ENCODE assay signal across 21 cellular contexts in genomic region chr2:225584821-225585220, GRCh38.
DNase-seq lines count a peak whose midpoint lies in the region; ATAC-seq and TF ChIP-seq lines count a peak whose summit lies in the region.
"Had no signal": no experiment of that assay in that cellular context is flagged by ENCODE, and none has a peak within 500 bp of the region (broad histone marks: within the 10 kb centered on the region; RNA-seq: fewer than 3 reads in every experiment).

No MANE protein-coding gene starts in this region.

- no peak overlapping the region for H3K4me2 ChIP-seq in SK-N-SH
- H3K4me2 ChIP-seq: PC-9 had no signal

- no peaks in the 10 kb centered on the region for H3F3A ChIP-seq in SK-N-SH (replicated peaks; ENCODE audit: insufficient read depth)

- in situ Hi-C loops in SK-MEL-5 (cut with HindIII; ENCODE audit: low pct_unique_long_range_greater_than_20kb, low sequenced_read_pairs), result no loop called here

- no peak overlapping the region for H3K27ac ChIP-seq in SK-N-SH (ENCODE audit: low read depth in 2 of 2, low read length in 1 of 2)
- H3K27ac ChIP-seq: heart right ventricle, PC-9, SJCRH30, skin epidermis, thoracic aorta, VCaP had no signal

- peak; percentile 33; the same call in 1 of the 2 replicates for TF ChIP-seq RAD21 in SK-N-SH (IDR thresholded peaks at IDR 0.05; ENCODE audit: low read length)

- POLR2A ChIA-PET in SK-N-SH (lab: Yijun Ruan, JAX), result no interaction called here

- peak; percentile 53 for DNase-seq in SK-N-SH
- peak; percentile 60 for DNase-seq in NCI-H1694 treated with DMSO at 0.1 percent for 48 hours (lab: John Stamatoyannopoulos, UW)
- DNase-seq in SK-MEL-5 (ENCODE audit: low read depth, low spot score), result peak; percentile 25
- DNase-seq in omental fat pad (ENCODE audit: low spot score), result no peak
- DNase-seq in AG20443 (ENCODE audit: low spot score), result no peak
- DNase-seq: activated CD4-positive, alpha-beta T cell treated with anti-CD3 and anti-CD28 coated beads, Interleukin-2, amount 50 U/mL, for 48 hours; activated naive CD4-positive, alpha-beta T cell; activated T-cell treated with anti-CD3 and anti-CD28 coated beads for 4 hours; CD8-positive, alpha-beta T cell; EL; heart right ventricle; NCI-H146; NCI-H510A treated with DMSO at 0.1 percent for 48 hours; PC-9; stimulated activated naive CD4-positive, alpha-beta T cell had no signal

- no peak for TF ChIP-seq EP300 in SK-N-SH (IDR thresholded peaks at IDR 0.05; ENCODE audit: borderline replicate concordance in 1 of 2, low read depth in 1 of 2, low read length in 1 of 2)

- H3K27me3 ChIP-seq in SK-N-SH (ENCODE audit: insufficient read depth), result no peaks in the 10 kb centered on the region
- H3K27me3 ChIP-seq: SJCRH30 had no signal

- H2AFZ ChIP-seq in SK-N-SH (ENCODE audit: low read depth), result no peak overlapping the region
- H2AFZ ChIP-seq: PC-9 had no signal

- no peaks in the 10 kb centered on the region for H3K9me3 ChIP-seq in SK-N-SH
- H3K9me3 ChIP-seq: heart right ventricle, SJCRH30, thoracic aorta had no signal

- no peak overlapping the region for H3K4me3 ChIP-seq in SK-N-SH (ENCODE audit: low read depth in 2 of 2, low read length in 1 of 2)
- H3K4me3 ChIP-seq: heart right ventricle, PC-9, SJCRH30, skin epidermis, thoracic aorta had no signal

- H3K36me3 ChIP-seq in SK-N-SH (replicated peaks in 1 of 2; ENCODE audit: control insufficient read depth in 1 of 2, insufficient read depth in 2 of 2, low read length in 1 of 2), result no peaks in the 10 kb centered on the region
- H3K36me3 ChIP-seq: heart right ventricle, SJCRH30, thoracic aorta had no signal

- H3K79me2 ChIP-seq in SK-N-SH (ENCODE audit: insufficient read depth), result no peaks in the 10 kb centered on the region

- CTCF ChIA-PET in SK-N-SH (lab: Yijun Ruan, JAX), result interaction anchor here (0.9 to 1.4 kb wide), 2 partner anchors 10 to 301 kb away, joined by 3 to 4 read pairs; no protein-coding TSS in a partner anchor

- TF ChIP-seq CTCF in SK-N-SH (IDR thresholded peaks at IDR 0.05) (no peak), omental fat pad (IDR thresholded peaks at IDR 0.05) (no peak)

- H3K4me1 ChIP-seq in SK-N-SH (ENCODE audit: control insufficient read depth in 1 of 2, insufficient read depth in 2 of 2, low read depth in 1 of 2, low read length in 1 of 2), result no peaks in the 10 kb centered on the region
- H3K4me1 ChIP-seq: heart right ventricle, SJCRH30 had no signal

- ATAC-seq in SK-N-SH treated with all-trans-retinoic acid at 6 μM for 48 hours (no peak), HG02642 (IDR thresholded peaks at IDR 0.05; ENCODE audit: poor library complexity, unreplicated experiment) (no peak), omental fat pad (ENCODE audit: low FRiP score) (no peak)
- ATAC-seq: CD8-positive, alpha-beta T cell; heart right ventricle had no signal

- no peak overlapping the region for H3K9ac ChIP-seq in SK-N-SH

- no peaks in the 10 kb centered on the region for H4K20me1 ChIP-seq in SK-N-SH (ENCODE audit: insufficient read depth)

- H3K9me2 ChIP-seq in SK-N-SH, result no peaks in the 10 kb centered on the region

TF ChIP-seq in SK-N-SH, 30 proteins besides CTCF, POLR2A, EP300 and RAD21:
- TF ChIP-seq USF1 (IDR thresholded peaks at IDR 0.05; ENCODE audit: borderline replicate concordance, low read depth) (no peak), FOSL2 (IDR thresholded peaks at IDR 0.05; ENCODE audit: borderline replicate concordance, low read depth) (no peak), YY1 (IDR thresholded peaks at IDR 0.05; ENCODE audit: low read depth) (no peak), TAF1 (IDR thresholded peaks at IDR 0.05; ENCODE audit: borderline replicate concordance, low read depth, low read length) (no peak), NFIC (IDR thresholded peaks at IDR 0.05; ENCODE audit: borderline replicate concordance) (no peak), RXRA (IDR thresholded peaks at IDR 0.05; ENCODE audit: borderline replicate concordance, low read depth) (no peak), CHD2 (IDR thresholded peaks at IDR 0.05; ENCODE audit: low read length, partially characterized antibody) (no peak)

TF ChIP-seq in SK-N-SH treated with all-trans-retinoic acid at 6 μM for 48 hours, 23 proteins besides CTCF, POLR2A, EP300 and RAD21:
- TF ChIP-seq BACH2 (CRISPR knock-in tag; IDR thresholded peaks at IDR 0.05; ENCODE audit: borderline replicate concordance), result no peak
- TF ChIP-seq TCF4 (CRISPR knock-in tag; IDR thresholded peaks at IDR 0.05; ENCODE audit: borderline replicate concordance), result no peak
- no peak for TF ChIP-seq ZFP3 (CRISPR knock-in tag; IDR thresholded peaks at IDR 0.05)
- TF ChIP-seq ZNF565 (CRISPR knock-in tag; conservative IDR thresholded peaks at IDR 0.05; ENCODE audit: low read depth), result no peak
- no peak for TF ChIP-seq CSRNP3 (CRISPR knock-in tag; IDR thresholded peaks at IDR 0.05)
- no peak for TF ChIP-seq ZFP30 (CRISPR knock-in tag; IDR thresholded peaks at IDR 0.05)
- no peak for TF ChIP-seq ESRRG (CRISPR knock-in tag; IDR thresholded peaks at IDR 0.05)
- TF ChIP-seq ISL1 (CRISPR knock-in tag; IDR thresholded peaks at IDR 0.05), result no peak
- no peak for TF ChIP-seq PATZ1 (CRISPR knock-in tag; IDR thresholded peaks at IDR 0.05; ENCODE audit: borderline replicate concordance)
- no peak for TF ChIP-seq POU6F1 (CRISPR knock-in tag; IDR thresholded peaks at IDR 0.05; ENCODE audit: borderline replicate concordance, low read depth)
- TF ChIP-seq RARB (CRISPR knock-in tag; IDR thresholded peaks at IDR 0.05), result no peak
- TF ChIP-seq TOX (CRISPR knock-in tag; IDR thresholded peaks at IDR 0.05; ENCODE audit: borderline replicate concordance), result no peak
- TF ChIP-seq ARNTL (CRISPR knock-in tag; IDR thresholded peaks at IDR 0.05; ENCODE audit: borderline replicate concordance, low read depth), result no peak
- TF ChIP-seq SNAI2 (CRISPR knock-in tag; IDR thresholded peaks at IDR 0.05), result no peak
- no peak for TF ChIP-seq ZNF8 (CRISPR knock-in tag; IDR thresholded peaks at IDR 0.05)
- TF ChIP-seq ZC3H10 (CRISPR knock-in tag; IDR thresholded peaks at IDR 0.05), result no peak

Comparison
In these comparisons a context has a peak if more than half of its experiments do, and no peak if none do; other contexts are left out.
1. DNase-seq: peak in SK-N-SH (single experiment), NCI-H1694 treated with DMSO at 0.1 percent for 48 hours (single experiment) and SK-MEL-5 (single experiment); none in omental fat pad (single experiment) and AG20443 (single experiment).